In the genomic region with DNA sequence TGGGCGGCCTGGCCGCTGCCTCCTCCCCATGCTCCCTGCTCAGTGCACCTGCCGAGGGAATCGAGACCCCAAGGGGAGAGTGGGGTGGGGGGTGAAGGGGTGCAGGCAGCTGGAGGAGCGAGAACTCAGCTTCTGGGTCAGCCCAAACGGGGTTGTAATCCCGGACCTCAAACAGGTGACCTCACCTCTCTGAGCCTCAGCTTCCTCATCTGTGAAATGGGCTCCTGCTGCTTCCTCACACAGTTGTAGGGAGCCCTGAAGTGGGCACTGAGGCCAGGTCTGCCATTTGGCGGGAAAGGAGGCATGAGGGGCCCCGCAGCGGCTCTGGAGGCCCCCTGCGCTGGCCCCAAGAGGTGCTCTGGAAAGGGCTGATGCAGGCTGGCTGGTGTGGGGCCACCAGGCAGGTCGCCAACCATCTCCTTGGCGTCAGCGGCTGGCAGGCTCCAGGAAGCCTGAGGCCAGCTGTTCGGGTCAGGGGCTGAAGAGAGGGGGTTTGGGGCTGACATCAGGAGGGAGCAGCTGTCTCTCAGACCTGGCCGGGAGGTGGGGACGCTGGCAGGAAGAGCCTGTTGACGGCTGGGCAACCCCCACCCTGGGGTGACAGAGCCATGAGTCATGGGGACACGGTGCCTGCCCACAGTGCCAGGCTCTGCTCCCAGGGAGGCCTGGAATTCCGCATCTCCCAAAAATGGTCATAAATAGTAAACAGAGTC, we compare ENCODE assay signal across 1 cellular context.
TF ChIP-seq lines count a peak whose summit lies in the region.

No MANE protein-coding gene starts in this region.

TF ChIP-seq in K562, 482 proteins besides CTCF, POLR2A, EP300 and RAD21:
- peak; percentile 27 to 40; a peak in 2 of 4 replicates for TF ChIP-seq KDM1A (IDR thresholded peaks at IDR 0.05)
- TF ChIP-seq RBM25 (IDR thresholded peaks at IDR 0.05; ENCODE audit: low read depth, low read length, severe bottlenecking) = peak; percentile 69
- no peak for TF ChIP-seq GATAD2B (IDR thresholded peaks at IDR 0.05; ENCODE audit: borderline replicate concordance)
- peak; percentile 70; the same call in 1 of the 2 replicates for TF ChIP-seq BCOR (IDR thresholded peaks at IDR 0.05)
- 0 out of 2 replicates have a peak, but pooled peaks have one; percentile 25 for TF ChIP-seq ADNP (tag; IDR thresholded peaks at IDR 0.05)
TF ChIP-seq in K562: peak in this region for 4.
